8 cellular contexts compared by ENCODE assay signal in the genomic region with DNA sequence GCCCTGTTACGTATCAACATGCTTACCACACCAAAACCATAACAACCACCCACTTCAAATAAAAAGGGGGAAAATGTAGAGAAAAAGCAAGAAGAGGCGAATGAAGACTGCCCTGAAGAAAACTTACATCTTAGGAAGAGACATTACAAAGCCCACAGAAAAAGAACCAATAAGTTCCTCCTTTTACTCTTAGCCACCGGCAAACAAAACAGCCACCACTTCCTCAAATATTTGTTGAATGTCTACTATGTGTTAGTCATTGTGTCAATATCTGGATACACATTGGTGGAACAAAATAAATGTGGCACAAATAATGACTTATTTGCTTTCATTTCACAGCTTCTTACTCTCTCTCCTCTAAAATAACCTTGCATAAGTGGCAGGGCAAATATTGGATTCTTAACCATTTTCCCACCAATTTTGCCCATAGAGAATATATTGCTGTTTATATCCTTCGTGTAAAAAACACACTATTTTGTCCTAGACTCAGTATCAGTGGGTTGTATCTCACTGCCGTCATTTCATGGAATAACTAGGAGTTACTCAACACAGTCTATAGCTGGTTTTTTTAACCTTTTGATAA.
DNase-seq lines count a peak whose midpoint lies in the region; ATAC-seq and TF ChIP-seq lines count a peak whose summit lies in the region.
"Had no signal": no experiment of that assay in that cellular context is flagged by ENCODE, and none has a peak within 500 bp of the region (broad histone marks: within the 10 kb centered on the region; RNA-seq: fewer than 3 reads in every experiment).

No MANE protein-coding gene starts in this region.

- no peak overlapping the region for H2AFZ ChIP-seq in GM23338

- no peak for TF ChIP-seq CTCF in GM23338 (conservative IDR thresholded peaks at IDR 0.05; ENCODE audit: low read depth in 2 of 2)

- no peaks in the 10 kb centered on the region for H3K9me2 ChIP-seq in GM23338 (ENCODE audit: insufficient read depth)

- H3K4me1 ChIP-seq in GM23338 (ENCODE audit: insufficient read depth): peaks cover 18% of the 10 kb centered on the region

- H3K4me3 ChIP-seq in GM23338 (no peak overlapping the region), skeletal muscle cell (ENCODE audit: low read depth, low read length) (no peak overlapping the region)

- DNase-seq in GM23338 (ENCODE audit: low spot score) (no peak), NOMO-1 treated with dmso at 0.1 percent for 144 hours (lab: John Stamatoyannopoulos, UW; ENCODE audit: unreplicated experiment) (peak; percentile 82), epithelial cell of prostate (ENCODE audit: low read depth, low spot score) (peak; percentile 40), skeletal muscle cell (ENCODE audit: low read depth) (peak; percentile 25), NCI-H2107 (lab: John Stamatoyannopoulos, UW) (no peak), NCI-H526 treated with DMSO at 0.1 percent for 48 hours (lab: John Stamatoyannopoulos, UW) (no peak)
- DNase-seq in effector CD8-positive, alpha-beta T cell (lab: John Stamatoyannopoulos, UW): no peak
- DNase-seq: activated gamma-delta T cell treated with Interleukin-2 at 50 U/mL for 16 hours had no signal

- no peaks in the 10 kb centered on the region for H3K27me3 ChIP-seq in GM23338 (ENCODE audit: insufficient read depth)

- H3K27ac ChIP-seq in GM23338 (ENCODE audit: low read depth): no peak overlapping the region
- peak overlapping the region; percentile 32 for H3K27ac ChIP-seq in epithelial cell of prostate

- no peaks in the 10 kb centered on the region for H4K20me1 ChIP-seq in GM23338 (replicated peaks; ENCODE audit: insufficient read depth)

- no peak for ATAC-seq in GM23338

- H3K27ac Mint-ChIP-seq in GM23338: peak overlapping the region; percentile 5; the same call in 1 of the 2 replicates

- H3K36me3 Mint-ChIP-seq in GM23338 (ENCODE audit: low read depth): no peaks in the 10 kb centered on the region

- H3K4me2 ChIP-seq in GM23338: no peak overlapping the region

- H3K79me2 ChIP-seq in GM23338 (replicated peaks; ENCODE audit: insufficient read depth): no peaks in the 10 kb centered on the region

- no peaks in the 10 kb centered on the region for H3K9me3 Mint-ChIP-seq in GM23338

- peaks cover 20% of the 10 kb centered on the region for H3K4me1 Mint-ChIP-seq in GM23338

- H3F3A ChIP-seq in GM23338 (replicated peaks; ENCODE audit: low read depth): no peaks in the 10 kb centered on the region

- no peak overlapping the region for H3K4me3 Mint-ChIP-seq in GM23338

- no peaks in the 10 kb centered on the region for H3K27me3 Mint-ChIP-seq in GM23338 (ENCODE audit: insufficient read depth, low read depth, poor library complexity)

- H3K36me3 ChIP-seq in GM23338 (ENCODE audit: insufficient read depth): no peaks in the 10 kb centered on the region

TF ChIP-seq in GM23338, 12 proteins besides CTCF, POLR2A, EP300 and RAD21 (continues in another document):
- TF ChIP-seq, protein P1, sequence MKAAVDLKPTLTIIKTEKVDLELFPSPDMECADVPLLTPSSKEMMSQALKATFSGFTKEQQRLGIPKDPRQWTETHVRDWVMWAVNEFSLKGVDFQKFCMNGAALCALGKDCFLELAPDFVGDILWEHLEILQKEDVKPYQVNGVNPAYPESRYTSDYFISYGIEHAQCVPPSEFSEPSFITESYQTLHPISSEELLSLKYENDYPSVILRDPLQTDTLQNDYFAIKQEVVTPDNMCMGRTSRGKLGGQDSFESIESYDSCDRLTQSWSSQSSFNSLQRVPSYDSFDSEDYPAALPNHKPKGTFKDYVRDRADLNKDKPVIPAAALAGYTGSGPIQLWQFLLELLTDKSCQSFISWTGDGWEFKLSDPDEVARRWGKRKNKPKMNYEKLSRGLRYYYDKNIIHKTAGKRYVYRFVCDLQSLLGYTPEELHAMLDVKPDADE (IDR thresholded peaks at IDR 0.05): no peak
- TF ChIP-seq ZNF114 (CRISPR knock-in tag; IDR thresholded peaks at IDR 0.05) (no peak), POLR2AphosphoS5 (IDR thresholded peaks at IDR 0.05; ENCODE audit: low read depth) (no peak), CREB1 (CRISPR knock-in tag; IDR thresholded peaks at IDR 0.05; ENCODE audit: low read depth) (no peak), EZH2 (IDR thresholded peaks at IDR 0.05; ENCODE audit: low read depth, unreplicated experiment) (no peak), ZNF331 (CRISPR knock-in tag; IDR thresholded peaks at IDR 0.05; ENCODE audit: low read depth) (no peak), STAT1 (IDR thresholded peaks at IDR 0.05; ENCODE audit: unreplicated experiment) (no peak), JUNB (IDR thresholded peaks at IDR 0.05; ENCODE audit: unreplicated experiment) (no peak)
- TF ChIP-seq, protein P2, sequence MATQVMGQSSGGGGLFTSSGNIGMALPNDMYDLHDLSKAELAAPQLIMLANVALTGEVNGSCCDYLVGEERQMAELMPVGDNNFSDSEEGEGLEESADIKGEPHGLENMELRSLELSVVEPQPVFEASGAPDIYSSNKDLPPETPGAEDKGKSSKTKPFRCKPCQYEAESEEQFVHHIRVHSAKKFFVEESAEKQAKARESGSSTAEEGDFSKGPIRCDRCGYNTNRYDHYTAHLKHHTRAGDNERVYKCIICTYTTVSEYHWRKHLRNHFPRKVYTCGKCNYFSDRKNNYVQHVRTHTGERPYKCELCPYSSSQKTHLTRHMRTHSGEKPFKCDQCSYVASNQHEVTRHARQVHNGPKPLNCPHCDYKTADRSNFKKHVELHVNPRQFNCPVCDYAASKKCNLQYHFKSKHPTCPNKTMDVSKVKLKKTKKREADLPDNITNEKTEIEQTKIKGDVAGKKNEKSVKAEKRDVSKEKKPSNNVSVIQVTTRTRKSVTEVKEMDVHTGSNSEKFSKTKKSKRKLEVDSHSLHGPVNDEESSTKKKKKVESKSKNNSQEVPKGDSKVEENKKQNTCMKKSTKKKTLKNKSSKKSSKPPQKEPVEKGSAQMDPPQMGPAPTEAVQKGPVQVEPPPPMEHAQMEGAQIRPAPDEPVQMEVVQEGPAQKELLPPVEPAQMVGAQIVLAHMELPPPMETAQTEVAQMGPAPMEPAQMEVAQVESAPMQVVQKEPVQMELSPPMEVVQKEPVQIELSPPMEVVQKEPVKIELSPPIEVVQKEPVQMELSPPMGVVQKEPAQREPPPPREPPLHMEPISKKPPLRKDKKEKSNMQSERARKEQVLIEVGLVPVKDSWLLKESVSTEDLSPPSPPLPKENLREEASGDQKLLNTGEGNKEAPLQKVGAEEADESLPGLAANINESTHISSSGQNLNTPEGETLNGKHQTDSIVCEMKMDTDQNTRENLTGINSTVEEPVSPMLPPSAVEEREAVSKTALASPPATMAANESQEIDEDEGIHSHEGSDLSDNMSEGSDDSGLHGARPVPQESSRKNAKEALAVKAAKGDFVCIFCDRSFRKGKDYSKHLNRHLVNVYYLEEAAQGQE (IDR thresholded peaks at IDR 0.05; ENCODE audit: unreplicated experiment): no peak

Comparison
In these comparisons a context has a peak if more than half of its experiments do, and no peak if none do; other contexts are left out.
1. DNase-seq: peak in NOMO-1 treated with dmso at 0.1 percent for 144 hours (single experiment), epithelial cell of prostate (single experiment) and skeletal muscle cell (single experiment); none in GM23338 (single experiment), NCI-H2107 (single experiment), NCI-H526 treated with DMSO at 0.1 percent for 48 hours (single experiment) and effector CD8-positive, alpha-beta T cell (single experiment).